Comparison of ENCODE assay signal across 8 cellular contexts in the genomic region with DNA sequence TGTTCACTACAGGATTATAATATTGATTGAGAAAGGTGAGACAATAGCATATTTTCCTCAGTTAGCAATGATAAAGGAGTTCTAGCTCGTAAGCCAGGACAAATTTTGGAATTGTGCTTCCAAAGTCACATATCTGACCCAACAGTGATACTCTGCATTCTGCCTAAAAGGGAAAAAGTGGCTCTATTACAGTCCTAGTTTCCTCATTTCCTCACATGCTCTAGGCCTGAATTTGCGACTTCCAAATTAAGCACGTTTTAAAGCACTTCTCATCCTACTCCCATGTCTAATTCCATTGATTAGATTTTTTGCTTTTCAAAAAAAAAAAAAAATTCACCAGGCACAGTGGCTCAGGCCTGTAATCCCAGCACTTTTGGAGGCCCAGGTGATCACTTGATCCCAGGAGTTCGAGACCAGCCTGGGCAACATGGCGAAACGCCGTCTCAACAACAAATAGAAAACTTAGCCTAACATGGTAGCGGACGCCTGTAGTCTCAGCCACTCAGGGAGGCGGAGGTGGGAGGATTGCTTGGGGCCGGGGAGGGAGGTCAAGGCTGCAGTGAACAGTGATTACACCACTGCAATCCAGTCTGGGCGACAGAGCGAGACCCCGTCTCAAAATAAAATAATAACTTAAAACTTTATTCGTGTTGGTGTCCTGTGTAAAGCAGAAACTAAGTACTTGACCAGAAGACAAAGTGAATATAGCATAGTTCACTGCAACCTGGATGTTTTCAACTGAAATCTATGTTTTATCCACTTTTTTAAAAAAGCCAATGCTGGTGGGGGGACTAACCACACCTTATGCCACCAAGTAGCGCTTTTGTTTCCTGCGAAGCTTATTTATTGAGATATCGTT. TPM values are rescaled to one million over a fixed set of nuclear protein-coding genes. Genes with fewer than 3 reads are reported as not detected.
DNase-seq lines count a peak whose midpoint lies in the region; ATAC-seq, FAIRE-seq and TF ChIP-seq lines count a peak whose summit lies in the region.

No MANE protein-coding gene starts in this region.

- peak overlapping the region; percentile 100 for H3K27ac Mint-ChIP-seq in WTC11

- H3K9me3 ChIP-seq in iPS-18a (ENCODE audit: control insufficient read depth, low read depth, low read length), result no peaks in the 10 kb centered on the region
- H3K9me3 ChIP-seq in stomach smooth muscle (ENCODE audit: control insufficient read depth in 2 of 2, low read length in 2 of 2), result no peaks in the 10 kb centered on the region

- peaks cover 14% of the 10 kb centered on the region for H3K4me1 Mint-ChIP-seq in WTC11

- DNase-seq in AG04449 (ENCODE audit: low read depth, low spot score) (no peak), GM19239 (ENCODE audit: insufficient read length, low spot score) (no peak), WTC11 (ENCODE audit: low spot score) (no peak), COLO829 (ENCODE audit: low spot score) (no peak), NCI-H1105 treated with DMSO at 0.1 percent for 48 hours (lab: John Stamatoyannopoulos, UW) (no peak)

- peaks cover 9% of the 10 kb centered on the region for H3K9me3 Mint-ChIP-seq in WTC11

- peak overlapping the region; percentile 89 for H3K27ac ChIP-seq in iPS-18a (ENCODE audit: low read length)
- H3K27ac ChIP-seq in stomach smooth muscle (ENCODE audit: low read length), result peak overlapping the region; percentile 94

- H3K4me1 ChIP-seq in iPS-18a (ENCODE audit: control insufficient read depth, low read depth, low read length) (peaks cover 6% of the 10 kb centered on the region), stomach smooth muscle (ENCODE audit: control insufficient read depth, insufficient read depth, low read length) (peaks cover 4% of the 10 kb centered on the region)

- CTCF ChIA-PET in AG04449 (lab: Yijun Ruan, JAX) (interaction anchor here (0.6 to 3.6 kb wide), 7 partner anchors 10 to 605 kb away, joined by 3 to 104 read pairs (median 22); partner anchors contain the start of gene SNRPD1), WTC11 (lab: Charles Lee) (interaction anchor here (1.1 to 4.1 kb wide), 4 partner anchors 12 to 149 kb away, joined by 3 to 86 read pairs (median 12); partner anchors contain the start of gene SNRPD1)

- H3K4me3 ChIP-seq in AG04449 (ENCODE audit: low read depth, low read length) (peak overlapping the region; percentile 99), iPS-18a (ENCODE audit: low read length) (peak overlapping the region; percentile 85), stomach smooth muscle (ENCODE audit: low read length in 2 of 2) (peak overlapping the region; percentile 99)

- H3K36me3 ChIP-seq in iPS-18a (ENCODE audit: control insufficient read depth, low read depth, low read length), result no peaks in the 10 kb centered on the region
- no peaks in the 10 kb centered on the region for H3K36me3 ChIP-seq in stomach smooth muscle (ENCODE audit: control insufficient read depth in 2 of 2, insufficient read depth in 2 of 2, low read length in 2 of 2)

- TF ChIP-seq CTCF in AG04449 (IDR thresholded peaks at IDR 0.05; ENCODE audit: insufficient read depth, low read length, missing control alignments) (no peak), WTC11 (IDR thresholded peaks at IDR 0.05) (no peak)

- H3K27me3 ChIP-seq in iPS-18a (ENCODE audit: control insufficient read depth, insufficient read depth, low read length), result no peaks in the 10 kb centered on the region
- H3K27me3 ChIP-seq in stomach smooth muscle (ENCODE audit: control insufficient read depth in 1 of 2, insufficient read depth in 2 of 2, low read length in 2 of 2), result no peaks in the 10 kb centered on the region

- H3K36me3 Mint-ChIP-seq in WTC11, result peaks cover 15% of the 10 kb centered on the region

- no peak for TF ChIP-seq POLR2A in GM18505 (IDR thresholded peaks at IDR 0.05; ENCODE audit: borderline replicate concordance, extremely low read depth, insufficient read depth, insufficient read length)

- FAIRE-seq in GM19239 (lab: Jason Lieb, UNC), result peak; percentile 79

- ATAC-seq in WTC11, result no peak
- no peak for ATAC-seq in GM18505 (IDR thresholded peaks at IDR 0.05; ENCODE audit: unreplicated experiment)

- peak overlapping the region; percentile 98 for H3K4me3 Mint-ChIP-seq in WTC11

- POLR2A ChIA-PET in AG04449 (lab: Yijun Ruan, JAX) (interaction anchor here (0.6 kb wide), 1 partner anchor 32 kb away, joined by 4 read pairs; no protein-coding TSS in a partner anchor), WTC11 (lab: Charles Lee) (interaction anchor here (2.4 kb wide), 2 partner anchors 12 to 142 kb away, joined by 16 to 24 read pairs; partner anchors contain the start of genes MIB1 and SNRPD1)

- H3K9ac ChIP-seq in iPS-18a (ENCODE audit: low read length) (peak overlapping the region; percentile 90), stomach smooth muscle (ENCODE audit: low read length in 2 of 2) (peak overlapping the region; percentile 96 to 99)

- no peaks in the 10 kb centered on the region for H3K27me3 Mint-ChIP-seq in WTC11 (ENCODE audit: low read depth)

TF ChIP-seq in WTC11, 78 proteins besides CTCF, POLR2A, EP300 and RAD21 (continues in another document):
- TF ChIP-seq JUN (CRISPR knock-in tag; IDR thresholded peaks at IDR 0.05) (no peak), PREB (CRISPR knock-in tag; IDR thresholded peaks at IDR 0.05; ENCODE audit: borderline replicate concordance) (no peak), SMAD3 (CRISPR knock-in tag; IDR thresholded peaks at IDR 0.05; ENCODE audit: borderline replicate concordance) (no peak), TEAD4 (CRISPR knock-in tag; IDR thresholded peaks at IDR 0.05) (no peak), ZNF317 (CRISPR knock-in tag; IDR thresholded peaks at IDR 0.05; ENCODE audit: borderline replicate concordance, low read depth) (no peak), HMGXB4 (CRISPR knock-in tag; IDR thresholded peaks at IDR 0.05) (no peak), NR2C2 (CRISPR knock-in tag; IDR thresholded peaks at IDR 0.05) (no peak), NFE2L1 (CRISPR knock-in tag; IDR thresholded peaks at IDR 0.05) (no peak), RELA (CRISPR knock-in tag; IDR thresholded peaks at IDR 0.05; ENCODE audit: borderline replicate concordance) (no peak)
- TF ChIP-seq, protein P1, sequence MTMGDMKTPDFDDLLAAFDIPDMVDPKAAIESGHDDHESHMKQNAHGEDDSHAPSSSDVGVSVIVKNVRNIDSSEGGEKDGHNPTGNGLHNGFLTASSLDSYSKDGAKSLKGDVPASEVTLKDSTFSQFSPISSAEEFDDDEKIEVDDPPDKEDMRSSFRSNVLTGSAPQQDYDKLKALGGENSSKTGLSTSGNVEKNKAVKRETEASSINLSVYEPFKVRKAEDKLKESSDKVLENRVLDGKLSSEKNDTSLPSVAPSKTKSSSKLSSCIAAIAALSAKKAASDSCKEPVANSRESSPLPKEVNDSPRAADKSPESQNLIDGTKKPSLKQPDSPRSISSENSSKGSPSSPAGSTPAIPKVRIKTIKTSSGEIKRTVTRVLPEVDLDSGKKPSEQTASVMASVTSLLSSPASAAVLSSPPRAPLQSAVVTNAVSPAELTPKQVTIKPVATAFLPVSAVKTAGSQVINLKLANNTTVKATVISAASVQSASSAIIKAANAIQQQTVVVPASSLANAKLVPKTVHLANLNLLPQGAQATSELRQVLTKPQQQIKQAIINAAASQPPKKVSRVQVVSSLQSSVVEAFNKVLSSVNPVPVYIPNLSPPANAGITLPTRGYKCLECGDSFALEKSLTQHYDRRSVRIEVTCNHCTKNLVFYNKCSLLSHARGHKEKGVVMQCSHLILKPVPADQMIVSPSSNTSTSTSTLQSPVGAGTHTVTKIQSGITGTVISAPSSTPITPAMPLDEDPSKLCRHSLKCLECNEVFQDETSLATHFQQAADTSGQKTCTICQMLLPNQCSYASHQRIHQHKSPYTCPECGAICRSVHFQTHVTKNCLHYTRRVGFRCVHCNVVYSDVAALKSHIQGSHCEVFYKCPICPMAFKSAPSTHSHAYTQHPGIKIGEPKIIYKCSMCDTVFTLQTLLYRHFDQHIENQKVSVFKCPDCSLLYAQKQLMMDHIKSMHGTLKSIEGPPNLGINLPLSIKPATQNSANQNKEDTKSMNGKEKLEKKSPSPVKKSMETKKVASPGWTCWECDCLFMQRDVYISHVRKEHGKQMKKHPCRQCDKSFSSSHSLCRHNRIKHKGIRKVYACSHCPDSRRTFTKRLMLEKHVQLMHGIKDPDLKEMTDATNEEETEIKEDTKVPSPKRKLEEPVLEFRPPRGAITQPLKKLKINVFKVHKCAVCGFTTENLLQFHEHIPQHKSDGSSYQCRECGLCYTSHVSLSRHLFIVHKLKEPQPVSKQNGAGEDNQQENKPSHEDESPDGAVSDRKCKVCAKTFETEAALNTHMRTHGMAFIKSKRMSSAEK (CRISPR knock-in tag; IDR thresholded peaks at IDR 0.05; ENCODE audit: borderline replicate concordance), result no peak
- TF ChIP-seq, protein P2, sequence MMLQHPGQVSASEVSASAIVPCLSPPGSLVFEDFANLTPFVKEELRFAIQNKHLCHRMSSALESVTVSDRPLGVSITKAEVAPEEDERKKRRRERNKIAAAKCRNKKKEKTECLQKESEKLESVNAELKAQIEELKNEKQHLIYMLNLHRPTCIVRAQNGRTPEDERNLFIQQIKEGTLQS (CRISPR knock-in tag; conservative IDR thresholded peaks at IDR 0.05), result no peak
- TF ChIP-seq, protein P3, sequence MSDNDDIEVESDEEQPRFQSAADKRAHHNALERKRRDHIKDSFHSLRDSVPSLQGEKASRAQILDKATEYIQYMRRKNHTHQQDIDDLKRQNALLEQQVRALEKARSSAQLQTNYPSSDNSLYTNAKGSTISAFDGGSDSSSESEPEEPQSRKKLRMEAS (CRISPR knock-in tag; IDR thresholded peaks at IDR 0.05), result no peak

RNA-seq across cellular contexts. Expression of gene ESCO1, which starts 1.5 kb away (rescaled TPM):
- 35.2 to 46.5 TPM (median 35.5 TPM) in 3 replicates for total RNA-seq in WTC11 (2021)

RNA-seq across cellular contexts. Expression of gene SNRPD1, which starts 13.2 kb away (rescaled TPM):
- total RNA-seq in WTC11 (2021), result 136 to 140 TPM (median 137 TPM) in 3 replicates
